In the genomic region with DNA sequence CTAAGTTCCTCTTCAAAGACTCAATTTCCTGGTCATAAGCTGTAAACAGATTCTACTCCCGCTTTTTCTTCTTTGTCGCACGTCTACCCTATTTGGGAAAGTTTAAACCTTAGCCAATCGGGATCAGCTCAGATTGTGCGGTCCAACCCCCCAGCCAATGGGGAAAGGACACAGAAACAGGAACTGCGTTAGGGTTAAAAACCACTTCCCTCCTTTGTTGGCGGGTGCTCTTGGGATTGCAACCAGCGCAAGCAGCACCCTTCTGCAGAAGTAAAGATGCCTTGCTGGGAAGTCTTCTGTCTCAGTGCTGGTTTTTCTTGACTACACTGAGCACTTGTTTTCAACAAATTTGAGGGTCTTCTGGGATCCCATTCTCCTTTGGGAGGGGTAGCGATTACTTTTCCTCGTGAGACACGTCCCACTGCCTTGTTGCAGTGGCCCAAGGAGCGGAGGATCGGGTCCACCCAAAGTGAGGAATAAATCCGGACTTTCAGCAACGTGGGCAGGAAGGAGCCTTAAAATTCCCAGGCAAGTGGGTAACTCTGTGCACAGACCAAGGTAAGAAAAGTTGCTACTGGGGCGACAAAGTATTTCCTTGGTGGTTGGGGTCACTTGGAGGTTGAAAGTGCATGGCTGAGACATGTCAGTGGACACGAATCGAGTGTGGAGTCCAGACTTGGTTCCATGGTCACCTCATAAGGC, we compare ENCODE assay signal across 7 cellular contexts. TPM values are rescaled to one million over a fixed set of nuclear protein-coding genes. Genes with fewer than 3 reads are reported as not detected.
DNase-seq lines count a peak whose midpoint lies in the region; ATAC-seq and TF ChIP-seq lines count a peak whose summit lies in the region.

No MANE protein-coding gene starts in this region.

- peaks cover 37% of the 10 kb centered on the region for H3K36me3 Mint-ChIP-seq in activated T-helper 17 cell treated with anti-CD3 and anti-CD28 coated beads, Interleukin-2, amount 50 U/mL, for 72 hours (ENCODE audit: low read depth)

- H3K4me2 ChIP-seq in KMS-11: no peak overlapping the region

- peaks cover 5% of the 10 kb centered on the region for H3K9me3 Mint-ChIP-seq in activated T-helper 17 cell treated with anti-CD3 and anti-CD28 coated beads, Interleukin-2, amount 50 U/mL, for 72 hours

- H3K27ac ChIP-seq in KMS-11 (peak overlapping the region; percentile 37; the same call in 1 of the 2 replicates), substantia nigra (ENCODE audit: low read depth, low read length, poor library complexity, severe bottlenecking) (peak overlapping the region; percentile 92)

- no peak overlapping the region for H3K4me3 ChIP-seq in KMS-11 (IDR thresholded peaks at IDR 0.05; ENCODE audit: insufficient read depth, low read depth, low read length)

- H3K36me3 ChIP-seq in KMS-11 (ENCODE audit: insufficient read depth): no peaks in the 10 kb centered on the region

- no peak for TF ChIP-seq CTCF in KMS-11 (conservative IDR thresholded peaks at IDR 0.05; ENCODE audit: low read depth, low read length)

- no peaks in the 10 kb centered on the region for H3K27me3 Mint-ChIP-seq in activated T-helper 17 cell treated with anti-CD3 and anti-CD28 coated beads, Interleukin-2, amount 50 U/mL, for 72 hours

- peak overlapping the region; percentile 80 for H3K4me3 Mint-ChIP-seq in activated T-helper 17 cell treated with anti-CD3 and anti-CD28 coated beads, Interleukin-2, amount 50 U/mL, for 72 hours

- H3K4me1 Mint-ChIP-seq in activated T-helper 17 cell treated with anti-CD3 and anti-CD28 coated beads, Interleukin-2, amount 50 U/mL, for 72 hours: peaks cover 24% of the 10 kb centered on the region

- ATAC-seq in activated T-helper 17 cell treated with anti-CD3 and anti-CD28 coated beads, Interleukin-2, amount 50 U/mL, for 72 hours (replicated peaks): no peak
- ATAC-seq in GM19463 (IDR thresholded peaks at IDR 0.05; ENCODE audit: unreplicated experiment) (no peak), GM18520 (IDR thresholded peaks at IDR 0.05; ENCODE audit: unreplicated experiment) (no peak)

- peaks cover 30% of the 10 kb centered on the region for H3K4me1 ChIP-seq in KMS-11 (ENCODE audit: low read depth, poor library complexity, severe bottlenecking)

- no peaks in the 10 kb centered on the region; the same call in 1 of the 2 replicates for H3K79me2 ChIP-seq in KMS-11 (ENCODE audit: insufficient read depth, low read depth)

- H3K27me3 ChIP-seq in KMS-11 (ENCODE audit: insufficient read depth, low read depth): no peaks in the 10 kb centered on the region

- peak overlapping the region; percentile 98 for H2AFZ ChIP-seq in KMS-11 (ENCODE audit: low read depth)

- H4K20me1 ChIP-seq in KMS-11 (ENCODE audit: insufficient read depth): no peaks in the 10 kb centered on the region

- DNase-seq in iPS-NIHi7 (ENCODE audit: extremely low spot score) (peak; percentile 42), substantia nigra (lab: John Stamatoyannopoulos, UW) (peak in 1 of 49 donors; percentile 31), NCI-H1092 (lab: John Stamatoyannopoulos, UW) (no peak)

- peak overlapping the region; percentile 79 for H3K27ac Mint-ChIP-seq in activated T-helper 17 cell treated with anti-CD3 and anti-CD28 coated beads, Interleukin-2, amount 50 U/mL, for 72 hours

- H3K9ac ChIP-seq in KMS-11: no peak overlapping the region

RNA-seq across cellular contexts. Expression of a gene that starts 1.0 kb away (rescaled TPM):
- total RNA-seq in activated T-helper 17 cell treated with anti-CD3 and anti-CD28 coated beads, Interleukin-2, amount 50 U/mL, for 72 hours: 100 to 1,000 TPM in 1 of 2 donors, 10 to 100 TPM in 1; 34.7 to 107 TPM

RNA-seq across cellular contexts. Expression of a gene that starts 5.3 kb away (rescaled TPM):
- total RNA-seq in activated T-helper 17 cell treated with anti-CD3 and anti-CD28 coated beads, Interleukin-2, amount 50 U/mL, for 72 hours: 1 to 10 TPM; 1.1 to 3.7 TPM

RNA-seq across cellular contexts. Expression of a gene that starts 16.3 kb away (rescaled TPM):
- total RNA-seq in activated T-helper 17 cell treated with anti-CD3 and anti-CD28 coated beads, Interleukin-2, amount 50 U/mL, for 72 hours: 10 to 100 TPM; 13.4 to 37.8 TPM

RNA-seq across cellular contexts. Expression of a gene that starts 21.2 kb away (rescaled TPM):
- 100 to 1,000 TPM; 111 to 147 TPM for total RNA-seq in activated T-helper 17 cell treated with anti-CD3 and anti-CD28 coated beads, Interleukin-2, amount 50 U/mL, for 72 hours

RNA-seq across cellular contexts. Expression of a gene that starts 26.0 kb away (rescaled TPM):
- 100 to 1,000 TPM in 1 of 2 donors, 10 to 100 TPM in 1; 73.1 to 141 TPM for total RNA-seq in activated T-helper 17 cell treated with anti-CD3 and anti-CD28 coated beads, Interleukin-2, amount 50 U/mL, for 72 hours
